11 cellular contexts compared by ENCODE assay signal in the genomic region with DNA sequence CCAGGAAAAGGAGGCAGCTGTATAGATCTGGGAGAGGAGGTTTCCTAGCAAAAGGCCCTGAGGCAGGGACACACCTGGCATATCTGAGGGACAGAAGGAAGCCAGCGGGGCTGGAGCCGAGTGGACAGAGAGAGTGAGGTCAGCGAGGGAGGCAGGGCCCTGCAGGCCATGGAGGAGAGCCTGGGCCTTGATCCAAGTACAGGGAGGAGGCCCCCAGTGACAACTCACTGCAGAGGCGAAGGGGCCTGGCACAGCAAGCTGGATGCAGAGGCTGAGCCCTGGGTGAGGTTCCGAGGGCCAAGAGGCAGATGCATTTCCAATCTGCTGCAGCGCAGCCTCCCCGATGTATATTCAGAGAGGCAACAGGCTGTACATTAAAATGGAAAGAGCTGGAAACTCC. TPM values are rescaled to one million over a fixed set of nuclear protein-coding genes. Genes with fewer than 3 reads are reported as not detected.
A peak's percentile ranks its signal among the peaks of the same experiment; 100 is the strongest.
DNase-seq lines count a peak whose midpoint lies in the region; ATAC-seq and TF ChIP-seq lines count a peak whose summit lies in the region.
"Had no signal": no experiment of that assay in that cellular context is flagged by ENCODE, and none has a peak within 500 bp of the region (broad histone marks: within the 10 kb centered on the region; RNA-seq: fewer than 3 reads in every experiment).

No MANE protein-coding gene starts in this region.

- H4K8ac ChIP-seq in neuronal stem cell (ENCODE audit: low read depth, low read length) = no peak overlapping the region

- no peak overlapping the region for H3K9ac ChIP-seq in neuronal stem cell (ENCODE audit: low read depth, low read length, poor library complexity)

- H2BK5ac ChIP-seq in neuronal stem cell (ENCODE audit: low read length) = no peak overlapping the region

- H3K4me3 ChIP-seq in fibroblast of the aortic adventitia (ENCODE audit: low read depth, low read length) = no peak overlapping the region
- H3K4me3 ChIP-seq in neuronal stem cell (ENCODE audit: low read length in 2 of 2) = no peak overlapping the region
- H3K4me3 ChIP-seq in aorta (ENCODE audit: low read length in 2 of 2) = no peak overlapping the region

- H3K36me3 ChIP-seq in neuronal stem cell (replicated peaks in 1 of 2; ENCODE audit: control insufficient read depth in 2 of 2, insufficient read depth in 2 of 2, low read length in 2 of 2) (no peaks in the 10 kb centered on the region), aorta (ENCODE audit: control insufficient read depth in 1 of 2, insufficient read depth in 2 of 2, low read length in 1 of 2) (no peaks in the 10 kb centered on the region)

- no peak overlapping the region for H2AK5ac ChIP-seq in neuronal stem cell (ENCODE audit: low read depth, low read length)

- peak overlapping the region; percentile 31 for H3K4me3 Mint-ChIP-seq in activated naive CD8-positive, alpha-beta T cell
- H3K4me3 Mint-ChIP-seq in activated naive CD8-positive, alpha-beta T cell treated with anti-CD3 and anti-CD28 coated beads, Interleukin-2, amount 50 U/mL, for 24 hours = no peak overlapping the region
- H3K4me3 Mint-ChIP-seq: activated naive CD8-positive, alpha-beta T cell treated with anti-CD3 and anti-CD28 coated beads for 36 hours had no signal

- no peak for DNase-seq in activated naive CD8-positive, alpha-beta T cell treated with anti-CD3 and anti-CD28 coated beads, Interleukin-2, amount 50 U/mL, for 24 hours
- DNase-seq in fibroblast of the aortic adventitia (ENCODE audit: low read depth) (peak; percentile 67), neuronal stem cell (ENCODE audit: low spot score) (no peak), aorta (peak; percentile 83 to 89), NCI-H226 (no peak), DMS114 treated with DMSO at 0.1 percent for 48 hours (lab: John Stamatoyannopoulos, UW; ENCODE audit: unreplicated experiment) (no peak), NCI-H526 (lab: John Stamatoyannopoulos, UW) (no peak)
- DNase-seq: activated naive CD8-positive, alpha-beta T cell treated with anti-CD3 and anti-CD28 coated beads for 36 hours; islet precursor cell; NCI-H2029 treated with DMSO at 0.1 percent for 48 hours had no signal

- H3K23ac ChIP-seq in neuronal stem cell (ENCODE audit: low read depth, low read length, poor library complexity) = no peak overlapping the region

- no peaks in the 10 kb centered on the region for H3K9me3 Mint-ChIP-seq in activated naive CD8-positive, alpha-beta T cell (ENCODE audit: low read depth)
- H3K9me3 Mint-ChIP-seq in activated naive CD8-positive, alpha-beta T cell treated with anti-CD3 and anti-CD28 coated beads, Interleukin-2, amount 50 U/mL, for 24 hours = no peaks in the 10 kb centered on the region
- H3K9me3 Mint-ChIP-seq: activated naive CD8-positive, alpha-beta T cell treated with anti-CD3 and anti-CD28 coated beads for 36 hours had no signal

- H4K91ac ChIP-seq in neuronal stem cell (ENCODE audit: low read depth, low read length, poor library complexity) = no peak overlapping the region

- H3K9me3 ChIP-seq in neuronal stem cell (replicated peaks in 1 of 2; ENCODE audit: control insufficient read depth in 2 of 2, insufficient read depth in 1 of 2, low read depth in 1 of 2, low read length in 2 of 2) (no peaks in the 10 kb centered on the region), aorta (ENCODE audit: control insufficient read depth, low read length) (no peaks in the 10 kb centered on the region)

- H3K27ac ChIP-seq in neuronal stem cell (replicated peaks; ENCODE audit: low read length) (no peak overlapping the region), aorta (ENCODE audit: low read depth in 1 of 2, low read length in 2 of 2) (peak overlapping the region; percentile 92 to 97)

- peak overlapping the region; percentile 64 for H3K27ac Mint-ChIP-seq in activated naive CD8-positive, alpha-beta T cell
- no peak overlapping the region for H3K27ac Mint-ChIP-seq in activated naive CD8-positive, alpha-beta T cell treated with anti-CD3 and anti-CD28 coated beads, Interleukin-2, amount 50 U/mL, for 24 hours
- H3K27ac Mint-ChIP-seq: activated naive CD8-positive, alpha-beta T cell treated with anti-CD3 and anti-CD28 coated beads for 36 hours had no signal

- no peak overlapping the region for H3K4me2 ChIP-seq in neuronal stem cell (ENCODE audit: insufficient read depth, low read length, poor library complexity, severe bottlenecking)

- no peak for ATAC-seq in activated naive CD8-positive, alpha-beta T cell treated with anti-CD3 and anti-CD28 coated beads, Interleukin-2, amount 50 U/mL, for 24 hours
- peak; percentile 66 for ATAC-seq in aorta (ENCODE audit: low FRiP score)

- H3K27me3 Mint-ChIP-seq in activated naive CD8-positive, alpha-beta T cell = no peaks in the 10 kb centered on the region
- peaks cover 9% of the 10 kb centered on the region for H3K27me3 Mint-ChIP-seq in activated naive CD8-positive, alpha-beta T cell treated with anti-CD3 and anti-CD28 coated beads, Interleukin-2, amount 50 U/mL, for 24 hours

- peak overlapping the region; percentile 49 for H2AFZ ChIP-seq in neuronal stem cell (ENCODE audit: low read length)

- TF ChIP-seq CTCF in fibroblast of the aortic adventitia (IDR thresholded peaks at IDR 0.05; ENCODE audit: insufficient read depth, low read length) = no peak

- no peak overlapping the region for H2BK120ac ChIP-seq in neuronal stem cell (ENCODE audit: low read depth, low read length)

- intact Hi-C loops in aorta (cut with DNase I) = loop anchor here (5.0 kb wide), 2 partner anchors 40 to 270 kb away; partner anchors contain the start of gene CBX7 (in 1 of the 2)

- no peak overlapping the region for H3K14ac ChIP-seq in neuronal stem cell (ENCODE audit: low read length)

- H3K4me1 ChIP-seq in neuronal stem cell (ENCODE audit: control insufficient read depth in 2 of 2, insufficient read depth in 1 of 2, low read depth in 1 of 2, low read length in 2 of 2) = peaks cover 0 to 3% of the 10 kb centered on the region in 2 donors
- peaks cover 4 to 7% of the 10 kb centered on the region in 2 donors for H3K4me1 ChIP-seq in aorta (ENCODE audit: control insufficient read depth in 1 of 2, insufficient read depth in 2 of 2, low read length in 2 of 2)

- H3K79me1 ChIP-seq in neuronal stem cell (ENCODE audit: low read depth, low read length) = no peaks in the 10 kb centered on the region

- H3K18ac ChIP-seq in neuronal stem cell (ENCODE audit: low read length) = no peak overlapping the region

- no CpG with 5 or more reads among the region's 7 CpGs for WGBS in neuronal stem cell (ENCODE audit: extremely low coverage in 2 of 2, insufficient read length in 2 of 2, insufficient replicate concordance in 1 of 2), 2 donors
- WGBS in aorta, 2 donors = 9% methylated on average over 7 of the region's 7 CpGs

- H3K36me3 Mint-ChIP-seq in activated naive CD8-positive, alpha-beta T cell = no peaks in the 10 kb centered on the region
- no peaks in the 10 kb centered on the region for H3K36me3 Mint-ChIP-seq in activated naive CD8-positive, alpha-beta T cell treated with anti-CD3 and anti-CD28 coated beads, Interleukin-2, amount 50 U/mL, for 24 hours (ENCODE audit: low read depth)
- H3K36me3 Mint-ChIP-seq: activated naive CD8-positive, alpha-beta T cell treated with anti-CD3 and anti-CD28 coated beads for 36 hours had no signal

- no peak overlapping the region for H2BK15ac ChIP-seq in neuronal stem cell (ENCODE audit: low read length)

- no peak overlapping the region for H2BK12ac ChIP-seq in neuronal stem cell (ENCODE audit: low read length)

- H3K4ac ChIP-seq in neuronal stem cell (ENCODE audit: low read length) = no peak overlapping the region

- peaks cover 24% of the 10 kb centered on the region for H3K4me1 Mint-ChIP-seq in activated naive CD8-positive, alpha-beta T cell (ENCODE audit: low read depth)
- peaks cover 17% of the 10 kb centered on the region for H3K4me1 Mint-ChIP-seq in activated naive CD8-positive, alpha-beta T cell treated with anti-CD3 and anti-CD28 coated beads, Interleukin-2, amount 50 U/mL, for 24 hours

- peaks cover 0 to 35% (median 0%) of the 10 kb centered on the region in 3 experiments for H3K27me3 ChIP-seq in neuronal stem cell (ENCODE audit: control insufficient read depth in 3 of 3, insufficient read depth in 3 of 3, low read depth in 1 of 3, low read length in 3 of 3)
- H3K27me3 ChIP-seq in aorta (ENCODE audit: control insufficient read depth in 1 of 2, insufficient read depth in 2 of 2, low read length in 1 of 2) = no peaks in the 10 kb centered on the region

RNA-seq across cellular contexts. Expression of gene CBX6, which starts 10.5 kb away (rescaled TPM):
- total RNA-seq in fibroblast of the aortic adventitia (ENCODE audit: low replicate concordance) = 50.7 and 87.7 TPM in 2 replicates
- 12.0 TPM for polyA plus RNA-seq in neuronal stem cell (2013, experiment 1 of 2)
- 12.4 TPM for polyA plus RNA-seq in neuronal stem cell (2013, experiment 2 of 2)
- 100 to 1,000 TPM in 1 of 2 donors, 10 to 100 TPM in 1; 97.2 to 104 TPM for total RNA-seq in aorta
- 10 to 100 TPM; 17.5 to 38.9 TPM for polyA plus RNA-seq in aorta

RNA-seq across cellular contexts. Expression of gene NPTXR, which starts 38.7 kb away (rescaled TPM):
- total RNA-seq in fibroblast of the aortic adventitia (ENCODE audit: low replicate concordance) (1.3 and 2.0 TPM in 2 replicates), aorta (10 to 100 TPM; 16.5 to 21.9 TPM)
- polyA plus RNA-seq in neuronal stem cell (2013, experiment 1 of 2) = 3.7 TPM
- polyA plus RNA-seq in neuronal stem cell (2013, experiment 2 of 2) = 3.7 TPM
- 10 to 100 TPM in 1 of 2 donors, 1 to 10 TPM in 1; 6.1 to 11.3 TPM for polyA plus RNA-seq in aorta

Comparison
In these comparisons a context has a peak if more than half of its experiments do, and no peak if none do; other contexts are left out.
1. DNase-seq: peak in fibroblast of the aortic adventitia (single experiment) and aorta (2 of 2); none in activated naive CD8-positive, alpha-beta T cell treated with anti-CD3 and anti-CD28 coated beads, Interleukin-2, amount 50 U/mL, for 24 hours (single experiment), neuronal stem cell (single experiment), NCI-H226 (single experiment), DMS114 treated with DMSO at 0.1 percent for 48 hours (single experiment) and NCI-H526 (0 of 2).